7 cellular contexts compared by ENCODE assay signal in the genomic region with DNA sequence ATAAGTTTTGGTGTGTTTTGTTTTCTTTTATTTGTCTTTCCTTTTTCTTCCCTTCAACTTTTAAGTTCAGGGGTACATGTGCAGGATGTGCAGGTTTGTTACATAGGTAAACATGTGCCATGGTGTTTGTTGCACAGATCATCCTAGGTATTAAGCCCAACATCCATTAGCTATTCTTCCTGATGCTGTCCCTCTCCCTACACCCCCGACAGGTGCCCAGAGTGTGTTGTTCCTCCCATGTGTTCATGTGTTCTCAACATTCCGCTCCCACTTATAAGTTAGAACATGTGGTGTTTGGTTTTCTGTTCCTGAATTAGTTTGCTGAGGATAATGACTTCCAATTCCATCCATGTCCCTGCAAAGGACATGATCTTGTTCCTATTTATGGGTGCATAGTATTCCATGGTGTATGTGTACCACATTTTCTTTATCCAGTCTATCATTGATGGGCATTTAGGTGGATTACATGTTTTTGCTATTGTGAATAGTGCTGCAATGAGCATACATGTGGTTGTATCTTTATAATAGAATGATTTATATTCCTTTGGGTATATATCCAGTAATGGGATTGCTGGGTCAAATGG. TPM values are rescaled to one million over a fixed set of nuclear protein-coding genes. Genes with fewer than 3 reads are reported as not detected.
DNase-seq lines count a peak whose midpoint lies in the region; ATAC-seq lines count a peak whose summit lies in the region.
"Not testable (repeated sequence)": the region's sequence is repeated elsewhere in the genome, so short reads cannot be mapped to it uniquely, and the experiment has no call there.

No MANE protein-coding gene starts in this region.

- H3K9me3 ChIP-seq in CD4-positive, alpha-beta memory T cell (ENCODE audit: control insufficient read depth in 1 of 2, low read length in 2 of 2) = not testable (repeated sequence)
- H3K9me3 ChIP-seq in HUES6 (ENCODE audit: control insufficient read depth, insufficient read depth, low read depth, low read length) = peaks cover 17% of the 10 kb centered on the region

- not testable (repeated sequence) for ATAC-seq in T-cell (replicated peaks in 1 of 4); activated T-helper 17 cell treated with anti-CD3 and anti-CD28 coated beads, Interleukin-2, amount 50 U/mL, for 72 hours (replicated peaks); central memory CD8-positive, alpha-beta T cell (replicated peaks; ENCODE audit: extremely low read depth, poor library complexity, severe bottlenecking); naive thymus-derived CD8-positive, alpha-beta T cell; stimulated activated memory B cell treated with anti-CD40 and anti-IgM and Interleukin-4, amounts not matched to agents 10 μg/mL and 1 μg/mL and 100 μg/mL, for 72 hours

- H3K4me1 ChIP-seq in CD4-positive, alpha-beta memory T cell (ENCODE audit: insufficient read depth, low read length) = peaks cover 34% of the 10 kb centered on the region
- not testable (repeated sequence) for H3K4me1 ChIP-seq in HUES6 (ENCODE audit: control insufficient read depth, insufficient read depth, low read length)

- H3K36me3 Mint-ChIP-seq in CD4-positive, alpha-beta memory T cell = peaks cover 53 to 59% of the 10 kb centered on the region in 2 donors
- H3K36me3 Mint-ChIP-seq in T-cell = peaks cover 60% of the 10 kb centered on the region
- peaks cover 60% of the 10 kb centered on the region for H3K36me3 Mint-ChIP-seq in activated T-helper 17 cell treated with anti-CD3 and anti-CD28 coated beads, Interleukin-2, amount 50 U/mL, for 72 hours (ENCODE audit: low read depth)
- peaks cover 18% of the 10 kb centered on the region for H3K36me3 Mint-ChIP-seq in central memory CD8-positive, alpha-beta T cell (ENCODE audit: insufficient read depth)
- H3K36me3 Mint-ChIP-seq in naive thymus-derived CD8-positive, alpha-beta T cell = peaks cover 48 to 59% (median 54%) of the 10 kb centered on the region in 3 donors
- peaks cover 61% of the 10 kb centered on the region for H3K36me3 Mint-ChIP-seq in stimulated activated memory B cell treated with anti-CD40 and anti-IgM and Interleukin-4, amounts not matched to agents 10 μg/mL and 1 μg/mL and 100 μg/mL, for 72 hours

- H3K4me3 Mint-ChIP-seq in CD4-positive, alpha-beta memory T cell = peak overlapping the region in 4 of 8 donors; percentile 46 to 63 (median 52)
- not testable (repeated sequence) for H3K4me3 Mint-ChIP-seq in T-cell; stimulated activated memory B cell treated with anti-CD40 and anti-IgM and Interleukin-4, amounts not matched to agents 10 μg/mL and 1 μg/mL and 100 μg/mL, for 72 hours
- H3K4me3 Mint-ChIP-seq in activated T-helper 17 cell treated with anti-CD3 and anti-CD28 coated beads, Interleukin-2, amount 50 U/mL, for 72 hours = peak overlapping the region; percentile 31
- H3K4me3 Mint-ChIP-seq in central memory CD8-positive, alpha-beta T cell = peak overlapping the region; percentile 69
- peak overlapping the region in 4 of 10 donors; percentile 26 to 68 (median 32) for H3K4me3 Mint-ChIP-seq in naive thymus-derived CD8-positive, alpha-beta T cell

- H3K9ac ChIP-seq in HUES6 (ENCODE audit: low read length) = not testable (repeated sequence)

- peak overlapping the region in 5 of 7 donors; percentile 1 to 65 (median 49) for H3K27ac Mint-ChIP-seq in CD4-positive, alpha-beta memory T cell
- H3K27ac Mint-ChIP-seq in T-cell = peak overlapping the region; percentile 60 to 73
- H3K27ac Mint-ChIP-seq in activated T-helper 17 cell treated with anti-CD3 and anti-CD28 coated beads, Interleukin-2, amount 50 U/mL, for 72 hours = peak overlapping the region; percentile 33
- H3K27ac Mint-ChIP-seq in central memory CD8-positive, alpha-beta T cell (ENCODE audit: low read depth) = peak overlapping the region; percentile 86
- peak overlapping the region in 7 of 10 donors; percentile 2 to 81 (median 49) for H3K27ac Mint-ChIP-seq in naive thymus-derived CD8-positive, alpha-beta T cell
- peak overlapping the region; percentile 56 for H3K27ac Mint-ChIP-seq in stimulated activated memory B cell treated with anti-CD40 and anti-IgM and Interleukin-4, amounts not matched to agents 10 μg/mL and 1 μg/mL and 100 μg/mL, for 72 hours

- not testable (repeated sequence) for H3K27me3 Mint-ChIP-seq in CD4-positive, alpha-beta memory T cell; T-cell; activated T-helper 17 cell treated with anti-CD3 and anti-CD28 coated beads, Interleukin-2, amount 50 U/mL, for 72 hours; central memory CD8-positive, alpha-beta T cell; naive thymus-derived CD8-positive, alpha-beta T cell; stimulated activated memory B cell treated with anti-CD40 and anti-IgM and Interleukin-4, amounts not matched to agents 10 μg/mL and 1 μg/mL and 100 μg/mL, for 72 hours

- peaks cover 11% of the 10 kb centered on the region for H3K36me3 ChIP-seq in CD4-positive, alpha-beta memory T cell (ENCODE audit: insufficient read depth, low read length)
- H3K36me3 ChIP-seq in HUES6 (ENCODE audit: control insufficient read depth, insufficient read depth, low read length) = not testable (repeated sequence)

- CTCF ChIA-PET in CD4-positive, alpha-beta memory T cell (lab: Charles Lee; ENCODE audit: partially characterized antibody); T-cell (lab: Charles Lee): not testable (repeated sequence)

- H3K4me3 ChIP-seq in CD4-positive, alpha-beta memory T cell (ENCODE audit: low read length in 2 of 2) = not testable (repeated sequence)
- peak overlapping the region; percentile 52; the same call in 1 of the 2 replicates for H3K4me3 ChIP-seq in HUES6 (ENCODE audit: low read depth, low read length)

- H3K27me3 ChIP-seq in CD4-positive, alpha-beta memory T cell (ENCODE audit: insufficient read depth, low read length); HUES6 (ENCODE audit: control insufficient read depth, insufficient read depth, low read length): not testable (repeated sequence)

- H3K4me1 Mint-ChIP-seq in CD4-positive, alpha-beta memory T cell = peaks cover 39 to 55% (median 45%) of the 10 kb centered on the region in 4 donors
- peaks cover 49 to 62% (median 50%) of the 10 kb centered on the region in 3 donors for H3K4me1 Mint-ChIP-seq in T-cell
- H3K4me1 Mint-ChIP-seq in activated T-helper 17 cell treated with anti-CD3 and anti-CD28 coated beads, Interleukin-2, amount 50 U/mL, for 72 hours = peaks cover 50% of the 10 kb centered on the region
- peaks cover 56% of the 10 kb centered on the region for H3K4me1 Mint-ChIP-seq in central memory CD8-positive, alpha-beta T cell
- peaks cover 31 to 57% (median 52%) of the 10 kb centered on the region in 4 donors for H3K4me1 Mint-ChIP-seq in naive thymus-derived CD8-positive, alpha-beta T cell
- H3K4me1 Mint-ChIP-seq in stimulated activated memory B cell treated with anti-CD40 and anti-IgM and Interleukin-4, amounts not matched to agents 10 μg/mL and 1 μg/mL and 100 μg/mL, for 72 hours = peaks cover 56% of the 10 kb centered on the region

- POLR2A ChIA-PET in CD4-positive, alpha-beta memory T cell (lab: Charles Lee; ENCODE audit: partially characterized antibody) = interaction anchor here (1.2 kb wide), 1 partner anchor 16 kb away, joined by 9 read pairs; the partner anchor contains the start of gene SP140L
- POLR2A ChIA-PET in T-cell (lab: Charles Lee); naive thymus-derived CD8-positive, alpha-beta T cell (lab: Charles Lee): not testable (repeated sequence)

- not testable (repeated sequence) for DNase-seq in CD4-positive, alpha-beta memory T cell; T-cell; central memory CD8-positive, alpha-beta T cell (ENCODE audit: low spot score in 2 of 2); naive thymus-derived CD8-positive, alpha-beta T cell

- H3K27ac ChIP-seq in CD4-positive, alpha-beta memory T cell (ENCODE audit: low read depth, low read length); HUES6 (ENCODE audit: low read depth, low read length): not testable (repeated sequence)

- H3K9me3 Mint-ChIP-seq in CD4-positive, alpha-beta memory T cell = peaks cover 3 to 41% (median 24%) of the 10 kb centered on the region in 8 donors
- peaks cover 19 to 39% (median 29%) of the 10 kb centered on the region in 3 donors for H3K9me3 Mint-ChIP-seq in T-cell
- peaks cover 20% of the 10 kb centered on the region for H3K9me3 Mint-ChIP-seq in activated T-helper 17 cell treated with anti-CD3 and anti-CD28 coated beads, Interleukin-2, amount 50 U/mL, for 72 hours
- peaks cover 13% of the 10 kb centered on the region for H3K9me3 Mint-ChIP-seq in central memory CD8-positive, alpha-beta T cell
- peaks cover 12 to 48% (median 37%) of the 10 kb centered on the region in 9 donors for H3K9me3 Mint-ChIP-seq in naive thymus-derived CD8-positive, alpha-beta T cell
- H3K9me3 Mint-ChIP-seq in stimulated activated memory B cell treated with anti-CD40 and anti-IgM and Interleukin-4, amounts not matched to agents 10 μg/mL and 1 μg/mL and 100 μg/mL, for 72 hours = peaks cover 28% of the 10 kb centered on the region

- intact Hi-C loops in CD4-positive, alpha-beta memory T cell (cut with micrococcal nuclease) = not testable (repeated sequence)

RNA-seq across cellular contexts. Expression of gene SP140L, which starts 16.1 kb away (rescaled TPM):
- total RNA-seq in CD4-positive, alpha-beta memory T cell = 100 to 1,000 TPM in 1 of 2 experiments, 10 to 100 TPM in 1; 98.6 to 102 TPM
- 10 to 100 TPM; 24.1 to 37.2 TPM for polyA plus RNA-seq in CD4-positive, alpha-beta memory T cell
- total RNA-seq in T-cell = 100 to 1,000 TPM in 1 of 5 donors, 10 to 100 TPM in 4; 80.8 to 104 (median 82.0) TPM
- 10 to 100 TPM; 45.1 to 70.4 TPM for total RNA-seq in activated T-helper 17 cell treated with anti-CD3 and anti-CD28 coated beads, Interleukin-2, amount 50 U/mL, for 72 hours
- 10 to 100 TPM; 91.6 to 91.7 TPM for total RNA-seq in naive thymus-derived CD8-positive, alpha-beta T cell
- 10 to 100 TPM; 25.3 to 43.1 (median 28.9) TPM for polyA plus RNA-seq in naive thymus-derived CD8-positive, alpha-beta T cell

Comparison
In these comparisons a context has a peak if more than half of its experiments do, and no peak if none do; other contexts are left out.
1. H3K27ac Mint-ChIP-seq: peak in every context shown above with its lines; median percentile 86 in central memory CD8-positive, alpha-beta T cell; 66 in T-cell; 56 in stimulated activated memory B cell treated with anti-CD40 and anti-IgM and Interleukin-4, amounts not matched to agents 10 μg/mL and 1 μg/mL and 100 μg/mL, for 72 hours; 49 in CD4-positive, alpha-beta memory T cell; 49 in naive thymus-derived CD8-positive, alpha-beta T cell; 33 in activated T-helper 17 cell treated with anti-CD3 and anti-CD28 coated beads, Interleukin-2, amount 50 U/mL, for 72 hours.